Comparison of ENCODE assay signal across 19 cellular contexts in the genomic region with DNA sequence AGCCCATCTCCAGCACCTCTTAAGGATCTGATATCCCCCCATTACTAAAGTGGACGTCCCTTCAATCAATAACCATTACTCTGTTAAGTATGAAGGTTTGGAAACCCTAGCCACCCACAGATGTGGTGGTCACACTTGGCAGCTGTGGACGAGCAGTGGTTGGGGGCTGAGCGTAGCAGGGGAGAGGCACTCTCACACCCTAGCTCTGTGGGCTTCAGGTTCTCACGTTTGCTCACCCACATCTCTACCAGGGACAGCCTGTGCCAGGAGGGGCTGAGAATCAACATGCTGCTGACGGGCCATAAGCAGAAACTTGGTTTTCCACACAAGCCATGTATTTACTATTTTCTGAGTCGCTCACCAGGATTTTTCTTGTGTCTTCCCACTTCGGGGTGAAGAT.
DNase-seq lines count a peak whose midpoint lies in the region; ATAC-seq and TF ChIP-seq lines count a peak whose summit lies in the region.
"Had no signal": no experiment of that assay in that cellular context is flagged by ENCODE, and none has a peak within 500 bp of the region (broad histone marks: within the 10 kb centered on the region; RNA-seq: fewer than 3 reads in every experiment).

No MANE protein-coding gene starts in this region.

- no peak for TF ChIP-seq CTCF in RWPE2 (IDR thresholded peaks at IDR 0.05; ENCODE audit: poor library complexity, severe bottlenecking)
- no peak for TF ChIP-seq CTCF in osteocyte (IDR thresholded peaks at IDR 0.05)

- no peak for ATAC-seq in RWPE2 (ENCODE audit: low read depth)
- ATAC-seq: GM12878 had no signal

- no peaks in the 10 kb centered on the region for H3K9me3 ChIP-seq in RWPE2 (ENCODE audit: severe bottlenecking)
- H3K9me3 ChIP-seq: BE2C, BLaER1, Caco-2 had no signal

- H3K9me3 Mint-ChIP-seq in immature natural killer cell (no peaks in the 10 kb centered on the region), osteocyte (ENCODE audit: unreplicated experiment) (no peaks in the 10 kb centered on the region)
- H3K9me3 Mint-ChIP-seq: CD4-positive, alpha-beta memory T cell had no signal

- no peaks in the 10 kb centered on the region for H3K36me3 ChIP-seq in RWPE2 (ENCODE audit: low read depth)
- H3K36me3 ChIP-seq: BE2C, BLaER1 had no signal

- H3K4me3 Mint-ChIP-seq in immature natural killer cell (peak overlapping the region in 1 of 5 donors; percentile 40), osteocyte (ENCODE audit: unreplicated experiment) (no peak overlapping the region)
- H3K4me3 Mint-ChIP-seq: CD14-positive monocyte; CD4-positive, alpha-beta memory T cell; CD4-positive, CD25-positive, alpha-beta regulatory T cell had no signal

- H3K27me3 Mint-ChIP-seq in immature natural killer cell (ENCODE audit: low read depth in 3 of 3) (peaks cover 2 to 4% (median 2%) of the 10 kb centered on the region in 3 donors), osteocyte (ENCODE audit: unreplicated experiment) (peaks cover 32% of the 10 kb centered on the region)
- H3K27me3 Mint-ChIP-seq: CD4-positive, alpha-beta memory T cell; CD4-positive, CD25-positive, alpha-beta regulatory T cell had no signal

- DNase-seq in RWPE2 (ENCODE audit: low spot score) = peak; percentile 38
- DNase-seq in immature natural killer cell = peak; percentile 6 to 14 (median 12)
- peak; percentile 40 for DNase-seq in osteocyte (ENCODE audit: extremely low spot score, unreplicated experiment)
- DNase-seq in RKO (ENCODE audit: low spot score) = no peak
- DNase-seq in SW480 (ENCODE audit: low spot score) = no peak
- no peak for DNase-seq in activated CD4-positive, alpha-beta T cell treated with anti-CD3 and anti-CD28 coated beads for 48 hours
- DNase-seq: 8988T; ACHN; BE2C; C1 segment of cervical spinal cord; Caco-2; Calu3; CD4-positive, alpha-beta memory T cell; CD4-positive, CD25-positive, alpha-beta regulatory T cell; DMS79 treated with DMSO at 0.1 percent for 48 hours; GF-D8 had no signal

- no peak overlapping the region for H3K27ac ChIP-seq in RWPE2 (ENCODE audit: poor library complexity, severe bottlenecking)
- H3K27ac ChIP-seq: BLaER1 had no signal

- H3K36me3 Mint-ChIP-seq in immature natural killer cell (no peaks in the 10 kb centered on the region), osteocyte (ENCODE audit: unreplicated experiment) (no peaks in the 10 kb centered on the region)
- H3K36me3 Mint-ChIP-seq: CD14-positive monocyte had no signal

- no peak overlapping the region for H3K4me3 ChIP-seq in RWPE2 (ENCODE audit: severe bottlenecking)
- H3K4me3 ChIP-seq: BLaER1, GM12878 had no signal

- peaks cover 1% of the 10 kb centered on the region for H3K4me1 ChIP-seq in RWPE2 (ENCODE audit: insufficient read depth, poor library complexity, severe bottlenecking)
- H3K4me1 ChIP-seq: BE2C, Caco-2 had no signal

- H3K27ac Mint-ChIP-seq in immature natural killer cell = peak overlapping the region in 1 of 6 donors; percentile 28
- no peak overlapping the region for H3K27ac Mint-ChIP-seq in osteocyte (ENCODE audit: unreplicated experiment)
- H3K27ac Mint-ChIP-seq: CD14-positive monocyte; CD4-positive, alpha-beta memory T cell; CD4-positive, CD25-positive, alpha-beta regulatory T cell had no signal

- no peaks in the 10 kb centered on the region for H3K27me3 ChIP-seq in RWPE2 (ENCODE audit: insufficient read depth, poor library complexity, severe bottlenecking)
- H3K27me3 ChIP-seq: BE2C, BLaER1 had no signal

- H3K4me1 Mint-ChIP-seq in immature natural killer cell = peaks cover 11 to 18% of the 10 kb centered on the region in 2 donors
- H3K4me1 Mint-ChIP-seq in osteocyte (ENCODE audit: unreplicated experiment) = no peaks in the 10 kb centered on the region
- H3K4me1 Mint-ChIP-seq: CD4-positive, alpha-beta memory T cell; CD4-positive, CD25-positive, alpha-beta regulatory T cell had no signal

Comparison
In these comparisons a context has a peak if more than half of its experiments do, and no peak if none do; other contexts are left out.
1. DNase-seq: peak in RWPE2 (single experiment), immature natural killer cell (3 of 3) and osteocyte (single experiment); none in RKO (single experiment), SW480 (single experiment) and activated CD4-positive, alpha-beta T cell treated with anti-CD3 and anti-CD28 coated beads for 48 hours (single experiment).